ENCODE assay signal across 12 cellular contexts in the genomic region with DNA sequence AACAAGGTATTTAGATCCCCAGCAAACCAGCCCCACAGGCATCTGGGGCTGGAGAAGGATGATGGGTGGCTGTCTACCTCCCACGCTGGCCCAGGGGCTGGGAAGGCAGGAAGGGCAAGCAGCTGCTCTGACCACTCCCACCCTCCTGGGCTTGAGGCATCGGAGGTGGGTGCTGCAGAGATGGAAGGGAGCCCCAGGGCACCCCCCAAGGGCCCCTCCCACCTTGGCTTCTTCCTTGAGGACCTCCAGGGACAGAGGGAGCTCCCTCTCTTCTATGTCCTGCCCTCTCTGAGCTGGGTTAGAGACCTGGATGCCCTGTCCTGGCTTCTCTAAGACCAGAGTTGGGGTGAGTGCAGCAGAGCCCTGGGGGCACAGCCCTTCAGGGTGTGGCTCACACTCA. TPM values are rescaled to one million over a fixed set of nuclear protein-coding genes. Genes with fewer than 3 reads are reported as not detected.
DNase-seq lines count a peak whose midpoint lies in the region; ATAC-seq lines count a peak whose summit lies in the region.
"Had no signal": no experiment of that assay in that cellular context is flagged by ENCODE, and none has a peak within 500 bp of the region (broad histone marks: within the 10 kb centered on the region; RNA-seq: fewer than 3 reads in every experiment).

No MANE protein-coding gene starts in this region.

- CTCF ChIA-PET in CD8-positive, alpha-beta memory T cell (lab: Charles Lee): interaction anchor here (0.8 to 32.6 kb wide), 20 partner anchors 10 to 158 kb away, joined by 3 to 840 read pairs (median 10); a partner anchor contains a TSS

- peak overlapping the region; percentile 81 for H2AK5ac ChIP-seq in neuronal stem cell (ENCODE audit: low read depth, low read length)

- H3K14ac ChIP-seq in neuronal stem cell (ENCODE audit: low read length): no peak overlapping the region

- peak overlapping the region; percentile 47 for H2BK5ac ChIP-seq in neuronal stem cell (ENCODE audit: low read length)

- peaks cover 51 to 68% (median 59%) of the 10 kb centered on the region in 3 donors for H3K4me1 Mint-ChIP-seq in CD8-positive, alpha-beta memory T cell
- peaks cover 18 to 35% (median 23%) of the 10 kb centered on the region in 3 donors for H3K4me1 Mint-ChIP-seq in IgD-negative memory B cell
- peaks cover 38% of the 10 kb centered on the region for H3K4me1 Mint-ChIP-seq in activated T-helper 2 cell treated with anti-CD3 and anti-CD28 coated beads, Interferon-gamma antibody, Interleukin-2, Interleukin-4, amounts not matched to agents 10 μg/mL and 5 μg/mL and 100 μg/mL, durations not matched to agents 14 hours and 24 hours and 36 hours (ENCODE audit: low read depth)

- POLR2A ChIA-PET in CD8-positive, alpha-beta memory T cell (lab: Charles Lee): interaction anchor here (1.0 to 10.4 kb wide), 5 partner anchors 33 to 99 kb away, joined by 3 to 287 read pairs (median 6); a partner anchor contains a TSS

- WGBS in neuronal stem cell (ENCODE audit: extremely low coverage in 2 of 2, insufficient read length in 2 of 2, insufficient replicate concordance in 1 of 2), 2 donors: no CpG with 5 or more reads among the region's 2 CpGs

- peak overlapping the region; percentile 81 to 99 (median 91) for H3K4me3 Mint-ChIP-seq in CD8-positive, alpha-beta memory T cell
- H3K4me3 Mint-ChIP-seq in IgD-negative memory B cell: peak overlapping the region; percentile 93 to 100 (median 100)
- peak overlapping the region; percentile 83 for H3K4me3 Mint-ChIP-seq in activated T-helper 2 cell treated with anti-CD3 and anti-CD28 coated beads, Interferon-gamma antibody, Interleukin-2, Interleukin-4, amounts not matched to agents 10 μg/mL and 5 μg/mL and 100 μg/mL, durations not matched to agents 14 hours and 24 hours and 36 hours (ENCODE audit: low read depth)

- H2BK12ac ChIP-seq in neuronal stem cell (ENCODE audit: low read length): no peak overlapping the region

- no peak overlapping the region for H3K23ac ChIP-seq in neuronal stem cell (ENCODE audit: low read depth, low read length, poor library complexity)

- peaks cover 52% of the 10 kb centered on the region for H3K4me1 ChIP-seq in CD8-positive, alpha-beta memory T cell (ENCODE audit: insufficient read depth, low read length)
- H3K4me1 ChIP-seq in neuronal stem cell (ENCODE audit: control insufficient read depth in 2 of 2, insufficient read depth in 1 of 2, low read depth in 1 of 2, low read length in 2 of 2): peaks cover 8 to 9% of the 10 kb centered on the region in 2 donors
- H3K4me1 ChIP-seq: adrenal gland, uterus had no signal

- H3K18ac ChIP-seq in neuronal stem cell (ENCODE audit: low read length): peak overlapping the region; percentile 24

- H3K27me3 ChIP-seq in CD8-positive, alpha-beta memory T cell (ENCODE audit: insufficient read depth, low read length, poor library complexity, severe bottlenecking): no peaks in the 10 kb centered on the region
- H3K27me3 ChIP-seq in neuronal stem cell (ENCODE audit: control insufficient read depth in 3 of 3, insufficient read depth in 3 of 3, low read depth in 1 of 3, low read length in 3 of 3): no peaks in the 10 kb centered on the region
- H3K27me3 ChIP-seq: adrenal gland, hepatocyte, uterus had no signal

- H3K4me2 ChIP-seq in neuronal stem cell (ENCODE audit: insufficient read depth, low read length, poor library complexity, severe bottlenecking): no peak overlapping the region
- H3K4me2 ChIP-seq: hepatocyte, PC-9 had no signal

- no peak overlapping the region for H3K9ac ChIP-seq in neuronal stem cell (ENCODE audit: low read depth, low read length, poor library complexity)

- H3K27me3 Mint-ChIP-seq in CD8-positive, alpha-beta memory T cell: peaks cover 0 to 2% of the 10 kb centered on the region in 2 donors
- H3K27me3 Mint-ChIP-seq in IgD-negative memory B cell: no peaks in the 10 kb centered on the region
- no peaks in the 10 kb centered on the region for H3K27me3 Mint-ChIP-seq in activated T-helper 2 cell treated with anti-CD3 and anti-CD28 coated beads, Interferon-gamma antibody, Interleukin-2, Interleukin-4, amounts not matched to agents 10 μg/mL and 5 μg/mL and 100 μg/mL, durations not matched to agents 14 hours and 24 hours and 36 hours (ENCODE audit: low read depth)

- H2AFZ ChIP-seq in neuronal stem cell (ENCODE audit: low read length): peak overlapping the region; percentile 65
- H2AFZ ChIP-seq: hepatocyte, PC-9 had no signal

- H3K27ac Mint-ChIP-seq in CD8-positive, alpha-beta memory T cell: peak overlapping the region; percentile 55 to 100 (median 95)
- peak overlapping the region in 1 of 3 donors; percentile 94 for H3K27ac Mint-ChIP-seq in IgD-negative memory B cell
- H3K27ac Mint-ChIP-seq in activated T-helper 2 cell treated with anti-CD3 and anti-CD28 coated beads, Interferon-gamma antibody, Interleukin-2, Interleukin-4, amounts not matched to agents 10 μg/mL and 5 μg/mL and 100 μg/mL, durations not matched to agents 14 hours and 24 hours and 36 hours: no peak overlapping the region

- H3K4ac ChIP-seq in neuronal stem cell (ENCODE audit: low read length): no peak overlapping the region

- peaks cover 15 to 67% (median 15%) of the 10 kb centered on the region in 3 donors for H3K36me3 Mint-ChIP-seq in CD8-positive, alpha-beta memory T cell
- H3K36me3 Mint-ChIP-seq in IgD-negative memory B cell: peaks cover 20% of the 10 kb centered on the region
- peaks cover 49% of the 10 kb centered on the region for H3K36me3 Mint-ChIP-seq in activated T-helper 2 cell treated with anti-CD3 and anti-CD28 coated beads, Interferon-gamma antibody, Interleukin-2, Interleukin-4, amounts not matched to agents 10 μg/mL and 5 μg/mL and 100 μg/mL, durations not matched to agents 14 hours and 24 hours and 36 hours (ENCODE audit: low read depth)

- H4K91ac ChIP-seq in neuronal stem cell (ENCODE audit: low read depth, low read length, poor library complexity): peak overlapping the region; percentile 39

- no peaks in the 10 kb centered on the region for H3K9me3 Mint-ChIP-seq in CD8-positive, alpha-beta memory T cell
- no peaks in the 10 kb centered on the region for H3K9me3 Mint-ChIP-seq in IgD-negative memory B cell
- H3K9me3 Mint-ChIP-seq in activated T-helper 2 cell treated with anti-CD3 and anti-CD28 coated beads, Interferon-gamma antibody, Interleukin-2, Interleukin-4, amounts not matched to agents 10 μg/mL and 5 μg/mL and 100 μg/mL, durations not matched to agents 14 hours and 24 hours and 36 hours: no peaks in the 10 kb centered on the region

- H2BK15ac ChIP-seq in neuronal stem cell (ENCODE audit: low read length): peak overlapping the region; percentile 35

- no peak overlapping the region for H4K8ac ChIP-seq in neuronal stem cell (ENCODE audit: low read depth, low read length)

- no peak for ATAC-seq in HG02852 (IDR thresholded peaks at IDR 0.05; ENCODE audit: unreplicated experiment)

- intact Hi-C loops in activated T-helper 2 cell treated with anti-CD3 and anti-CD28 coated beads, Interferon-gamma antibody, Interleukin-2, Interleukin-4, amounts not matched to agents 10 μg/mL and 5 μg/mL and 100 μg/mL, durations not matched to agents 14 hours and 24 hours and 36 hours (cut with micrococcal nuclease): loop anchor here (1.0 to 2.0 kb wide), 4 partner anchors 33 to 152 kb away; a partner anchor contains a TSS

- no peaks in the 10 kb centered on the region for H3K9me3 ChIP-seq in CD8-positive, alpha-beta memory T cell (ENCODE audit: low read length)
- H3K9me3 ChIP-seq in neuronal stem cell (replicated peaks in 1 of 2; ENCODE audit: control insufficient read depth in 2 of 2, insufficient read depth in 1 of 2, low read depth in 1 of 2, low read length in 2 of 2): no peaks in the 10 kb centered on the region
- H3K9me3 ChIP-seq: adrenal gland, uterus had no signal

- no peaks in the 10 kb centered on the region for H3K79me1 ChIP-seq in neuronal stem cell (ENCODE audit: low read depth, low read length)

- H3K4me3 ChIP-seq in CD8-positive, alpha-beta memory T cell (ENCODE audit: low read length): peak overlapping the region; percentile 93
- H3K4me3 ChIP-seq in neuronal stem cell (ENCODE audit: low read length in 2 of 2): no peak overlapping the region
- H3K4me3 ChIP-seq: adrenal gland, hepatocyte, PC-9, uterus had no signal

- peak overlapping the region; percentile 74 for H2BK120ac ChIP-seq in neuronal stem cell (ENCODE audit: low read depth, low read length)

- DNase-seq in CD8-positive, alpha-beta memory T cell: no peak
- no peak for DNase-seq in activated T-helper 2 cell treated with anti-CD3 and anti-CD28 coated beads, Interferon-gamma antibody, Interleukin-2, Interleukin-4, amounts not matched to agents 10 μg/mL and 5 μg/mL and 100 μg/mL, durations not matched to agents 14 hours and 24 hours and 36 hours (ENCODE audit: low spot score)
- DNase-seq in neuronal stem cell (ENCODE audit: low spot score) (no peak), NCI-H1105 treated with DMSO at 0.1 percent for 48 hours (lab: John Stamatoyannopoulos, UW) (no peak), NCI-H128 (lab: John Stamatoyannopoulos, UW; ENCODE audit: unreplicated experiment) (no peak)

- H3K27ac ChIP-seq in CD8-positive, alpha-beta memory T cell (ENCODE audit: low read depth, low read length): no peak overlapping the region
- no peak overlapping the region for H3K27ac ChIP-seq in neuronal stem cell (replicated peaks; ENCODE audit: low read length)
- H3K27ac ChIP-seq: adrenal gland, hepatocyte, PC-9, uterus had no signal

- peaks cover 44% of the 10 kb centered on the region for H3K36me3 ChIP-seq in CD8-positive, alpha-beta memory T cell (ENCODE audit: insufficient read depth, low read length)
- H3K36me3 ChIP-seq in neuronal stem cell (replicated peaks in 1 of 2; ENCODE audit: control insufficient read depth in 2 of 2, insufficient read depth in 2 of 2, low read length in 2 of 2): peaks cover 0 to 16% of the 10 kb centered on the region in 2 donors
- H3K36me3 ChIP-seq: adrenal gland, uterus had no signal

RNA-seq across cellular contexts. Expression of a gene that starts 3.1 kb away (rescaled TPM):
- total RNA-seq in CD8-positive, alpha-beta memory T cell: 100 to 1,000 TPM; 355 to 388 TPM
- polyA plus RNA-seq in CD8-positive, alpha-beta memory T cell: 7,622 TPM
- 10,525 TPM for polyA plus RNA-seq in IgD-negative memory B cell
- 237 and 243 TPM in 2 replicates for total RNA-seq in activated T-helper 2 cell treated with anti-CD3 and anti-CD28 coated beads, Interferon-gamma antibody, Interleukin-2, Interleukin-4, amounts not matched to agents 10 μg/mL and 5 μg/mL and 100 μg/mL, durations not matched to agents 14 hours and 24 hours and 36 hours
- 2.2 TPM for polyA plus RNA-seq in neuronal stem cell (2013, experiment 1 of 2)
- polyA plus RNA-seq in neuronal stem cell (2013, experiment 2 of 2): 1.7 TPM
- total RNA-seq: lung microvascular endothelial cell had no signal

RNA-seq across cellular contexts. Expression of a gene that starts 14.5 kb away (rescaled TPM):
- total RNA-seq in CD8-positive, alpha-beta memory T cell: 10 to 100 TPM; 35.2 to 35.8 TPM
- polyA plus RNA-seq in CD8-positive, alpha-beta memory T cell: 14.3 TPM
- polyA plus RNA-seq in IgD-negative memory B cell: 11.2 TPM
- 13.1 and 14.2 TPM in 2 replicates for total RNA-seq in activated T-helper 2 cell treated with anti-CD3 and anti-CD28 coated beads, Interferon-gamma antibody, Interleukin-2, Interleukin-4, amounts not matched to agents 10 μg/mL and 5 μg/mL and 100 μg/mL, durations not matched to agents 14 hours and 24 hours and 36 hours
- 14.9 TPM for polyA plus RNA-seq in neuronal stem cell (2013, experiment 1 of 2)
- 13.6 TPM for polyA plus RNA-seq in neuronal stem cell (2013, experiment 2 of 2)

RNA-seq across cellular contexts. Expression of a gene that starts 33.0 kb away (rescaled TPM):
- total RNA-seq in CD8-positive, alpha-beta memory T cell: 1 to 10 TPM in 1 of 2 experiments, under 1 TPM in 1; 0.85 to 1.3 TPM
- 1.9 TPM for polyA plus RNA-seq in CD8-positive, alpha-beta memory T cell
- polyA plus RNA-seq in IgD-negative memory B cell: 3.1 TPM
- total RNA-seq in activated T-helper 2 cell treated with anti-CD3 and anti-CD28 coated beads, Interferon-gamma antibody, Interleukin-2, Interleukin-4, amounts not matched to agents 10 μg/mL and 5 μg/mL and 100 μg/mL, durations not matched to agents 14 hours and 24 hours and 36 hours: 0.32 and 0.98 TPM in 2 replicates
- 7.8 TPM for polyA plus RNA-seq in neuronal stem cell (2013, experiment 1 of 2)
- 9.1 TPM for polyA plus RNA-seq in neuronal stem cell (2013, experiment 2 of 2)
- total RNA-seq: adrenal gland, lung microvascular endothelial cell had no signal

RNA-seq across cellular contexts. Expression of a gene that starts 41.0 kb away (rescaled TPM):
- total RNA-seq in CD8-positive, alpha-beta memory T cell: 100 to 1,000 TPM; 447 to 472 TPM
- polyA plus RNA-seq in CD8-positive, alpha-beta memory T cell: 1,786 TPM
- polyA plus RNA-seq in IgD-negative memory B cell: 1,152 TPM
- 437 TPM in 2 replicates for total RNA-seq in activated T-helper 2 cell treated with anti-CD3 and anti-CD28 coated beads, Interferon-gamma antibody, Interleukin-2, Interleukin-4, amounts not matched to agents 10 μg/mL and 5 μg/mL and 100 μg/mL, durations not matched to agents 14 hours and 24 hours and 36 hours
- polyA plus RNA-seq in neuronal stem cell (2013, experiment 1 of 2): 112 TPM
- 106 TPM for polyA plus RNA-seq in neuronal stem cell (2013, experiment 2 of 2)

RNA-seq across cellular contexts. Expression of a gene that starts 51.7 kb away (rescaled TPM):
- total RNA-seq in CD8-positive, alpha-beta memory T cell: 1 to 10 TPM; 2.4 to 2.7 TPM
- polyA plus RNA-seq in CD8-positive, alpha-beta memory T cell: 205 TPM
- 8.8 TPM for polyA plus RNA-seq in IgD-negative memory B cell
- not detected in 2 replicates for total RNA-seq in activated T-helper 2 cell treated with anti-CD3 and anti-CD28 coated beads, Interferon-gamma antibody, Interleukin-2, Interleukin-4, amounts not matched to agents 10 μg/mL and 5 μg/mL and 100 μg/mL, durations not matched to agents 14 hours and 24 hours and 36 hours
- polyA plus RNA-seq in neuronal stem cell (2013, experiment 1 of 2): not detected
- not detected for polyA plus RNA-seq in neuronal stem cell (2013, experiment 2 of 2)
- total RNA-seq: hepatocyte, lung microvascular endothelial cell, PC-9, uterus had no signal
- polyA plus RNA-seq: hepatocyte had no signal
